ENCODE assay signal across 9 cellular contexts in the genomic region with DNA sequence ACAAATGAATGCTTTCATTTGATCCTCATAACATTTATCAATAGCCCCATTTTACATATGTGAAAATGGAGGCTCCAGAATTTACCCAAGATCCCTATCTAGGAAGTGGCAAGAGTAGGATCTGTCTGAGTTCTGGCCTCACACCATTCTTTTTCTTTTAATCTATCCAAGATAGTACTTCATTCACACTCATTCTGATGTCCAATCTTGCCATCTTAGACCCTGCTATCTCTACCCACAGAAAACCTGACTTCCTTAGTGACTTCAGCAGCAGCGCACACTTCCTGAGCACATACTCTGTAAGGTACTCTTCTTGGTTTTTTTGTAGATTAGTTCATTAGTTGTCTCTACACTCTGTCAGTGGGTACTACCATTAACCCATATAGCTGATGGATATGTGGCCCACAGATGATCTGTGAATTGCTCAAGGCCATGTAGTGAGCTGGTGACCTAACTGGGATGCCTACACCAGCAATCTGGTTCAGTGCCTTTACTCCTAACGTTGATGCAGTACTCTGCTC. TPM values are rescaled to one million over a fixed set of nuclear protein-coding genes. Genes with fewer than 3 reads are reported as not detected.
A peak's percentile ranks its signal among the peaks of the same experiment; 100 is the strongest.
DNase-seq lines count a peak whose midpoint lies in the region; ATAC-seq and TF ChIP-seq lines count a peak whose summit lies in the region.
"Had no signal": no experiment of that assay in that cellular context is flagged by ENCODE, and none has a peak within 500 bp of the region (broad histone marks: within the 10 kb centered on the region; RNA-seq: fewer than 3 reads in every experiment).

No MANE protein-coding gene starts in this region.

- peak overlapping the region; percentile 86 for H3K4me3 Mint-ChIP-seq in activated T-cell treated with anti-CD3 and anti-CD28 coated beads, Interleukin-2, amount 50 U/mL, for 4 hours
- H3K4me3 Mint-ChIP-seq in activated CD4-positive, alpha-beta memory T cell treated with anti-CD3 and anti-CD28 coated beads, Interleukin-2, amount 10 ng/mL, durations not matched to agents 7 days and 5 days, result peak overlapping the region; percentile 76
- H3K4me3 Mint-ChIP-seq in glutamatergic neuron (ENCODE audit: unreplicated experiment), result no peak overlapping the region

- H3K27ac Mint-ChIP-seq in activated CD4-positive, alpha-beta memory T cell treated with anti-CD3 and anti-CD28 coated beads, Interleukin-2, amount 10 ng/mL, durations not matched to agents 7 days and 5 days, result peak overlapping the region; percentile 93
- no peak overlapping the region for H3K27ac Mint-ChIP-seq in glutamatergic neuron (ENCODE audit: unreplicated experiment)

- peaks cover 0 to 38% of the 10 kb centered on the region in 2 donors for H3K36me3 ChIP-seq in left lung
- no peaks in the 10 kb centered on the region for H3K36me3 ChIP-seq in thoracic aorta

- peaks cover 75% of the 10 kb centered on the region for H3K4me1 Mint-ChIP-seq in activated T-cell treated with anti-CD3 and anti-CD28 coated beads, Interleukin-2, amount 50 U/mL, for 4 hours (ENCODE audit: low read depth)
- H3K4me1 Mint-ChIP-seq in activated CD4-positive, alpha-beta memory T cell treated with anti-CD3 and anti-CD28 coated beads, Interleukin-2, amount 10 ng/mL, durations not matched to agents 7 days and 5 days, result peaks cover 84% of the 10 kb centered on the region
- peaks cover 27% of the 10 kb centered on the region for H3K4me1 Mint-ChIP-seq in glutamatergic neuron (ENCODE audit: low read depth, unreplicated experiment)

- H3K36me3 Mint-ChIP-seq in activated T-cell treated with anti-CD3 and anti-CD28 coated beads, Interleukin-2, amount 50 U/mL, for 4 hours (ENCODE audit: insufficient read depth), result peaks cover 42% of the 10 kb centered on the region
- H3K36me3 Mint-ChIP-seq in activated CD4-positive, alpha-beta memory T cell treated with anti-CD3 and anti-CD28 coated beads, Interleukin-2, amount 10 ng/mL, durations not matched to agents 7 days and 5 days (ENCODE audit: low read depth), result peaks cover 64% of the 10 kb centered on the region
- H3K36me3 Mint-ChIP-seq in glutamatergic neuron (ENCODE audit: unreplicated experiment), result no peaks in the 10 kb centered on the region

- intact Hi-C loops in left lung (cut with DNase I), result no loop called here

- H3K4me3 ChIP-seq in left lung, result no peak overlapping the region
- H3K4me3 ChIP-seq in thoracic aorta, result no peak overlapping the region

- H3K9me3 Mint-ChIP-seq in activated T-cell treated with anti-CD3 and anti-CD28 coated beads, Interleukin-2, amount 50 U/mL, for 4 hours, result no peaks in the 10 kb centered on the region
- no peaks in the 10 kb centered on the region for H3K9me3 Mint-ChIP-seq in activated CD4-positive, alpha-beta memory T cell treated with anti-CD3 and anti-CD28 coated beads, Interleukin-2, amount 10 ng/mL, durations not matched to agents 7 days and 5 days
- peaks cover 10% of the 10 kb centered on the region for H3K9me3 Mint-ChIP-seq in glutamatergic neuron (ENCODE audit: unreplicated experiment)
- H3K9me3 Mint-ChIP-seq: brain had no signal

- DNase-seq in activated T-cell treated with anti-CD3 and anti-CD28 coated beads, Interleukin-2, amount 50 U/mL, for 4 hours, result no peak
- DNase-seq in activated T-cell treated with anti-CD3 and anti-CD28 coated beads, Interleukin-2, amount 50 U/mL, for 1 hour, result no peak
- no peak for DNase-seq in activated CD4-positive, alpha-beta memory T cell treated with anti-CD3 and anti-CD28 coated beads, Interleukin-2, amount 10 ng/mL, durations not matched to agents 7 days and 5 days
- no peak for DNase-seq in left lung
- DNase-seq in thoracic aorta (ENCODE audit: low spot score), result no peak
- no peak for DNase-seq in glutamatergic neuron
- no peak for DNase-seq in NCI-H748 treated with DMSO at 0.1 percent for 48 hours (lab: John Stamatoyannopoulos, UW)
- no peak for DNase-seq in NCI-H1436 (lab: John Stamatoyannopoulos, UW)

- CTCF ChIA-PET in activated CD4-positive, alpha-beta memory T cell treated with anti-CD3 and anti-CD28 coated beads, Interleukin-2, amount 10 ng/mL, durations not matched to agents 7 days and 5 days (lab: Charles Lee), result interaction anchor here (1.6 to 5.3 kb wide), 6 partner anchors 10 to 62 kb away, joined by 9 to 109 read pairs (median 22); a partner anchor contains a TSS

- H3K4me1 ChIP-seq in left lung, result peaks cover 64 to 100% of the 10 kb centered on the region in 2 donors
- H3K4me1 ChIP-seq in thoracic aorta (ENCODE audit: control insufficient read depth in 1 of 2, low read depth in 2 of 2), result peaks cover 89 to 100% of the 10 kb centered on the region in 2 donors

- H3K27ac ChIP-seq in left lung (peak overlapping the region; percentile 50 to 77), thoracic aorta (peak overlapping the region; percentile 86 to 92)

- no peak for ATAC-seq in activated T-cell treated with anti-CD3 and anti-CD28 coated beads, Interleukin-2, amount 50 U/mL, for 4 hours
- no peak for ATAC-seq in left lung
- no peak for ATAC-seq in thoracic aorta (ENCODE audit: insufficient number of reproducible peaks, low FRiP score, low read depth)

- H3K27me3 ChIP-seq in left lung, result no peaks in the 10 kb centered on the region
- H3K27me3 ChIP-seq in thoracic aorta (replicated peaks; ENCODE audit: insufficient read depth), result no peaks in the 10 kb centered on the region

- POLR2A ChIA-PET in activated CD4-positive, alpha-beta memory T cell treated with anti-CD3 and anti-CD28 coated beads, Interleukin-2, amount 10 ng/mL, durations not matched to agents 7 days and 5 days (lab: Charles Lee), result interaction anchor here (1.0 to 10.1 kb wide), 11 partner anchors 10 to 101 kb away, joined by 3 to 206 read pairs (median 19); a partner anchor contains a TSS

- H3K9me3 ChIP-seq in left lung (no peaks in the 10 kb centered on the region), thoracic aorta (no peaks in the 10 kb centered on the region)

- no peaks in the 10 kb centered on the region for H3K27me3 Mint-ChIP-seq in activated T-cell treated with anti-CD3 and anti-CD28 coated beads, Interleukin-2, amount 50 U/mL, for 4 hours (ENCODE audit: low read depth)
- H3K27me3 Mint-ChIP-seq in activated CD4-positive, alpha-beta memory T cell treated with anti-CD3 and anti-CD28 coated beads, Interleukin-2, amount 10 ng/mL, durations not matched to agents 7 days and 5 days, result no peaks in the 10 kb centered on the region
- peaks cover 6% of the 10 kb centered on the region for H3K27me3 Mint-ChIP-seq in glutamatergic neuron (ENCODE audit: unreplicated experiment)
- H3K27me3 Mint-ChIP-seq: brain had no signal

- TF ChIP-seq CTCF in left lung (IDR thresholded peaks at IDR 0.05) (no peak), thoracic aorta (IDR thresholded peaks at IDR 0.05) (no peak), glutamatergic neuron (IDR thresholded peaks at IDR 0.05; ENCODE audit: partially characterized antibody, unreplicated experiment) (no peak)

RNA-seq across cellular contexts. Expression of a gene that starts 36.3 kb away (rescaled TPM):
- total RNA-seq in activated T-cell treated with anti-CD3 and anti-CD28 coated beads, Interleukin-2, amount 50 U/mL, for 4 hours, result not detected
- not detected for total RNA-seq in activated CD4-positive, alpha-beta memory T cell treated with anti-CD3 and anti-CD28 coated beads, Interleukin-2, amount 10 ng/mL, durations not matched to agents 7 days and 5 days
- total RNA-seq in left lung (10 to 100 TPM; 13.5 to 15.7 TPM), thoracic aorta (1 to 10 TPM in 1 of 2 donors, not detected in 1; 4.9 TPM), glutamatergic neuron (ENCODE audit: unreplicated experiment) (not detected)

RNA-seq across cellular contexts. Expression of a gene that starts 48.7 kb away (rescaled TPM):
- 100 to 1,000 TPM; 237 to 274 (median 248) TPM for total RNA-seq in activated T-cell treated with anti-CD3 and anti-CD28 coated beads, Interleukin-2, amount 50 U/mL, for 4 hours
- 10 to 100 TPM; 67.7 to 72.5 TPM for total RNA-seq in activated CD4-positive, alpha-beta memory T cell treated with anti-CD3 and anti-CD28 coated beads, Interleukin-2, amount 10 ng/mL, durations not matched to agents 7 days and 5 days
- total RNA-seq in left lung (100 to 1,000 TPM; 122 to 181 TPM), thoracic aorta (100 to 1,000 TPM; 137 to 187 TPM), glutamatergic neuron (ENCODE audit: unreplicated experiment) (136 TPM)
